8 cellular contexts compared by ENCODE assay signal in the genomic region with DNA sequence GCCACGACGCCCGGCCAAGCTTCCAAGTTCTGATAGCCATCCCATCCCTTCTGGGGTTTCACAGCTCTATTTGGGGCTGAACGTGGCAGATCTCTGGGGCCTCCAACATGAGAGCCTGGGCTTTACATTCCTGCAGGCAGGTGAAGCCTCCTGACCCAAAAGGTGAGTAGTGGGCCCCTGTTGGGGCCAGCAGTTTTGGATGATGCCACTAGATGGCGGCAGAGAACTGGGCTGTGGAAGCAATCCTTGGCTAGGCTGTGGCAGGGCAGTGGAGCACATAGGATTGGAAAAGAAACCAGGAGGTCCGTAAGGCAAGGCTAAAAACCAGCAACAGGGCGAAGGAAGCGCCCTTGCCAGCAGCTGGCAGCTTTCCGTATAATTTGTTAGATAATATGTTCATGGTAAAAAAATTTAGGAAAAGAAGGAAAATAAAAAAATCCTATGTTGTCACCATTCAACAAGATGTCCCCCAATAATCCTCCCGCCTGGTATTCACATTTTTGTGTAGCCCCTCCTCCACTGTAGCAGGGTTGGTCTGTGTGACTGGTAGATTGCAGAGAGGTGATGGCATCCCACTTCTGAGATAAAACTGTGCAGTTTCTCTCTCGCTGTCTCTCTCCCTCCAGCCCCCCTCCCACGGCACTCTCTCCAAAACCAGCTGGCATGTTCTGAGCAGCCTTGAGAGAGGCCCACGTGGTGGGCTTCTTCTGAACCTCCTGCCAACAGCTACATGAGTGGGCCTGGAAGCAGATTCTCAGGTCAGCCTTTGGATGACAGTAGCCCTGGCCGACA. TPM values are rescaled to one million over a fixed set of nuclear protein-coding genes. Genes with fewer than 3 reads are reported as not detected.
DNase-seq lines count a peak whose midpoint lies in the region; ATAC-seq and TF ChIP-seq lines count a peak whose summit lies in the region.

No MANE protein-coding gene starts in this region.

- ATAC-seq in GM18505 (IDR thresholded peaks at IDR 0.05; ENCODE audit: unreplicated experiment) (peak; percentile 86), HG03097 (IDR thresholded peaks at IDR 0.05; ENCODE audit: low FRiP score, unreplicated experiment) (peak; percentile 77)

- H3K36me3 Mint-ChIP-seq in endothelial cell (ENCODE audit: low read depth, unreplicated experiment) = no peaks in the 10 kb centered on the region

- peak; percentile 39 for DNase-seq in AG04450 (ENCODE audit: low read depth, low spot score)
- peak; percentile 28 for DNase-seq in NCI-H526 treated with DMSO at 0.1 percent for 48 hours (lab: John Stamatoyannopoulos, UW)
- peak; percentile 20 to 23 for DNase-seq in activated CD8-positive, alpha-beta memory T cell treated with anti-CD3 and anti-CD28 coated beads for 4 hours (ENCODE audit: low read depth in 2 of 2)
- peak; percentile 76 for DNase-seq in endothelial cell (ENCODE audit: low spot score)
- peak; percentile 54 for DNase-seq in mucosa of gallbladder (ENCODE audit: low spot score)
- peak; percentile 15 to 21 for DNase-seq in stimulated activated CD8-positive, alpha-beta memory T cell treated with anti-CD3 and anti-CD28 coated beads, Interleukin-7, amount 100 ng/mL, for 48 hours (ENCODE audit: extremely low read depth in 1 of 2, low read depth in 1 of 2)

- TF ChIP-seq CTCF in AG04450 (IDR thresholded peaks at IDR 0.05; ENCODE audit: low read depth, low read length) = peak; percentile 99
- TF ChIP-seq CTCF in endothelial cell (IDR thresholded peaks at IDR 0.05; ENCODE audit: unreplicated experiment) = peak; percentile 83

- H3K27me3 ChIP-seq in AG04450 (ENCODE audit: control insufficient read depth, insufficient read depth, low read length) = peaks cover 4% of the 10 kb centered on the region

- H3K9me3 ChIP-seq in AG04450 (ENCODE audit: control insufficient read depth, insufficient read depth, low read length) = no peaks in the 10 kb centered on the region

- POLR2A ChIA-PET in AG04450 (lab: Yijun Ruan, JAX) = no interaction called here

- H3K4me1 Mint-ChIP-seq in endothelial cell (ENCODE audit: unreplicated experiment) = no peaks in the 10 kb centered on the region

- no peak overlapping the region for H3K27ac Mint-ChIP-seq in endothelial cell (ENCODE audit: unreplicated experiment)

- H3K9me3 Mint-ChIP-seq in endothelial cell (ENCODE audit: unreplicated experiment) = peaks cover 9% of the 10 kb centered on the region

- no peak for TF ChIP-seq POLR2A in GM18505 (IDR thresholded peaks at IDR 0.05; ENCODE audit: borderline replicate concordance, extremely low read depth, insufficient read depth, insufficient read length)

- H3K27ac ChIP-seq in AG04450 (ENCODE audit: low read depth, low read length) = no peak overlapping the region

- H3K4me3 Mint-ChIP-seq in endothelial cell (ENCODE audit: unreplicated experiment) = no peak overlapping the region

- CTCF ChIA-PET in AG04450 (lab: Charles Lee) = interaction anchor here (0.5 to 2.6 kb wide), 16 partner anchors 9 to 578 kb away, joined by 3 to 21 read pairs (median 3); no protein-coding TSS in a partner anchor

- peak overlapping the region; percentile 5; the same call in 1 of the 2 replicates for H3K4me3 ChIP-seq in AG04450 (ENCODE audit: low read depth, low read length)

- peaks cover 5% of the 10 kb centered on the region for H3K27me3 Mint-ChIP-seq in endothelial cell (ENCODE audit: unreplicated experiment)

RNA-seq across cellular contexts. Expression of a gene that starts 43.6 kb away (rescaled TPM):
- not detected in 2 replicates for polyA plus RNA-seq in AG04450 (2011; rRNA removed)
- polyA minus RNA-seq in AG04450 (2011; rRNA and poly(A)+ RNA removed) = not detected in 2 replicates
- not detected for total RNA-seq in endothelial cell (ENCODE audit: unreplicated experiment)
- total RNA-seq in mucosa of gallbladder = not detected

Comparison
In these comparisons a context has a peak if more than half of its experiments do, and no peak if none do; other contexts are left out.
1. DNase-seq: peak in every context shown above with its lines; median percentile 76 in endothelial cell; 54 in mucosa of gallbladder; 39 in AG04450; 28 in NCI-H526 treated with DMSO at 0.1 percent for 48 hours; 22 in activated CD8-positive, alpha-beta memory T cell treated with anti-CD3 and anti-CD28 coated beads for 4 hours; 18 in stimulated activated CD8-positive, alpha-beta memory T cell treated with anti-CD3 and anti-CD28 coated beads, Interleukin-7, amount 100 ng/mL, for 48 hours.